Comparison of ENCODE assay signal across 1 cellular context in genomic region chr1:109791495-109792040, GRCh38.
TF ChIP-seq lines count a peak whose summit lies in the region.

No MANE protein-coding gene starts in this region.

TF ChIP-seq in GM23338, 12 proteins besides CTCF, POLR2A, EP300 and RAD21 (continued from another document):
- no peak for TF ChIP-seq EZH2phosphoT487 (IDR thresholded peaks at IDR 0.05; ENCODE audit: unreplicated experiment)
- no peak for TF ChIP-seq ZNF114 (CRISPR knock-in tag; IDR thresholded peaks at IDR 0.05)
- TF ChIP-seq JUNB (IDR thresholded peaks at IDR 0.05; ENCODE audit: unreplicated experiment): no peak
- TF ChIP-seq POLR2AphosphoS5 (IDR thresholded peaks at IDR 0.05; ENCODE audit: low read depth): no peak
- TF ChIP-seq ZNF462 (CRISPR knock-in tag; IDR thresholded peaks at IDR 0.05): no peak
- no peak for TF ChIP-seq CREB1 (CRISPR knock-in tag; IDR thresholded peaks at IDR 0.05; ENCODE audit: low read depth)
- TF ChIP-seq STAT1 (IDR thresholded peaks at IDR 0.05; ENCODE audit: unreplicated experiment): no peak
- no peak for TF ChIP-seq EZH2 (IDR thresholded peaks at IDR 0.05; ENCODE audit: low read depth, unreplicated experiment)
